Comparison of ENCODE assay signal across 2 cellular contexts in the genomic region with DNA sequence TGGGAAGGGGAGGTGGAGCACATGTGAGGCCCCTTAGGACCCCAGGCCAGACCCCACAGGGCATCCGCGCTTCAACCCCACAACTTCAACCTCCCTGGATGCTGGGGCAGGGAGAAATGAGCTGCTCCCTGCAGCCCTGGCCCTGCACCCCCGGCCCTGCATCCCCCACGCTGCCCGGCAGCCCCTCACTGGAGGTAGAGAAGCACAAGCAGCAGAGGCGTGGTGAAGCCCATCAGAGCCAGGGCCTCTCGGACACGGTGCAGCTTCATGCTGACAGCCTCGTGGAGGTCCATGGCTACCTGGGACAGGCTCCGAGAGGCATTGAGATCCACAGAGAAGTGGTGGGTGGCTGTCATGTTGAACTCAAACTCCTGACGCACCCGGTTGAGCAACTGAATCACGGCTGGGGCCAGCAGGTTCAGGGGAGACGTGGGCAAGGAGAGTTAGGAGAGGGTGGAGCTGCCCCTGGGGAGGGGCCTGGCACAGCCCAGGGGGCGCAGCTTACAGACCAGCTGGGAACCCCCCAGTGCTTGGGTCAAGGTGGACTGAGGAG.
TF ChIP-seq lines count a peak whose summit lies in the region.

No MANE protein-coding gene starts in this region.

TF ChIP-seq in HEK293, 187 proteins besides CTCF, POLR2A, EP300 and RAD21:
- TF ChIP-seq ZNF174 (tag by site-specific recombination; IDR thresholded peaks at IDR 0.05) (no peak), ZNF341 (tag by site-specific recombination; IDR thresholded peaks at IDR 0.05; ENCODE audit: low read depth) (peak; percentile 59)

TF ChIP-seq in IMR-90, 13 proteins besides CTCF, POLR2A, EP300 and RAD21:
- no peak for TF ChIP-seq SMC3 (IDR thresholded peaks at IDR 0.05; ENCODE audit: low read depth, low read length)
- TF ChIP-seq MXI1 (IDR thresholded peaks at IDR 0.05; ENCODE audit: borderline replicate concordance, low read depth, low read length), result no peak
- TF ChIP-seq, protein P1, sequence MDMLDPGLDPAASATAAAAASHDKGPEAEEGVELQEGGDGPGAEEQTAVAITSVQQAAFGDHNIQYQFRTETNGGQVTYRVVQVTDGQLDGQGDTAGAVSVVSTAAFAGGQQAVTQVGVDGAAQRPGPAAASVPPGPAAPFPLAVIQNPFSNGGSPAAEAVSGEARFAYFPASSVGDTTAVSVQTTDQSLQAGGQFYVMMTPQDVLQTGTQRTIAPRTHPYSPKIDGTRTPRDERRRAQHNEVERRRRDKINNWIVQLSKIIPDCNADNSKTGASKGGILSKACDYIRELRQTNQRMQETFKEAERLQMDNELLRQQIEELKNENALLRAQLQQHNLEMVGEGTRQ (IDR thresholded peaks at IDR 0.05; ENCODE audit: low read depth, low read length), result no peak
- no peak for TF ChIP-seq FOS (IDR thresholded peaks at IDR 0.05; ENCODE audit: low read depth, low read length)
- no peak for TF ChIP-seq MAZ (IDR thresholded peaks at IDR 0.05; ENCODE audit: borderline replicate concordance, low read depth, low read length)
- no peak for TF ChIP-seq RFX5 (IDR thresholded peaks at IDR 0.05; ENCODE audit: low read depth, low read length)
- TF ChIP-seq, protein P2, sequence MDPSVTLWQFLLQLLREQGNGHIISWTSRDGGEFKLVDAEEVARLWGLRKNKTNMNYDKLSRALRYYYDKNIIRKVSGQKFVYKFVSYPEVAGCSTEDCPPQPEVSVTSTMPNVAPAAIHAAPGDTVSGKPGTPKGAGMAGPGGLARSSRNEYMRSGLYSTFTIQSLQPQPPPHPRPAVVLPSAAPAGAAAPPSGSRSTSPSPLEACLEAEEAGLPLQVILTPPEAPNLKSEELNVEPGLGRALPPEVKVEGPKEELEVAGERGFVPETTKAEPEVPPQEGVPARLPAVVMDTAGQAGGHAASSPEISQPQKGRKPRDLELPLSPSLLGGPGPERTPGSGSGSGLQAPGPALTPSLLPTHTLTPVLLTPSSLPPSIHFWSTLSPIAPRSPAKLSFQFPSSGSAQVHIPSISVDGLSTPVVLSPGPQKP (IDR thresholded peaks at IDR 0.05; ENCODE audit: borderline replicate concordance, low read depth, low read length), result no peak
- no peak for TF ChIP-seq BHLHE40 (IDR thresholded peaks at IDR 0.05; ENCODE audit: low read depth, low read length)
- TF ChIP-seq RCOR1 (IDR thresholded peaks at IDR 0.05; ENCODE audit: insufficient replicate concordance, low read length), result no peak
- TF ChIP-seq CEBPB (IDR thresholded peaks at IDR 0.05; ENCODE audit: low read depth, low read length), result no peak
- TF ChIP-seq NFE2L2 (IDR thresholded peaks at IDR 0.05; ENCODE audit: low read depth, low read length), result no peak
- no peak for TF ChIP-seq MAFK (IDR thresholded peaks at IDR 0.05; ENCODE audit: low read depth, low read length)
- no peak for TF ChIP-seq CHD1 (IDR thresholded peaks at IDR 0.05; ENCODE audit: low read depth, low read length)
TF ChIP-seq in IMR-90: peak in this region for 0.
